ENCODE assay signal across 8 cellular contexts in the genomic region with DNA sequence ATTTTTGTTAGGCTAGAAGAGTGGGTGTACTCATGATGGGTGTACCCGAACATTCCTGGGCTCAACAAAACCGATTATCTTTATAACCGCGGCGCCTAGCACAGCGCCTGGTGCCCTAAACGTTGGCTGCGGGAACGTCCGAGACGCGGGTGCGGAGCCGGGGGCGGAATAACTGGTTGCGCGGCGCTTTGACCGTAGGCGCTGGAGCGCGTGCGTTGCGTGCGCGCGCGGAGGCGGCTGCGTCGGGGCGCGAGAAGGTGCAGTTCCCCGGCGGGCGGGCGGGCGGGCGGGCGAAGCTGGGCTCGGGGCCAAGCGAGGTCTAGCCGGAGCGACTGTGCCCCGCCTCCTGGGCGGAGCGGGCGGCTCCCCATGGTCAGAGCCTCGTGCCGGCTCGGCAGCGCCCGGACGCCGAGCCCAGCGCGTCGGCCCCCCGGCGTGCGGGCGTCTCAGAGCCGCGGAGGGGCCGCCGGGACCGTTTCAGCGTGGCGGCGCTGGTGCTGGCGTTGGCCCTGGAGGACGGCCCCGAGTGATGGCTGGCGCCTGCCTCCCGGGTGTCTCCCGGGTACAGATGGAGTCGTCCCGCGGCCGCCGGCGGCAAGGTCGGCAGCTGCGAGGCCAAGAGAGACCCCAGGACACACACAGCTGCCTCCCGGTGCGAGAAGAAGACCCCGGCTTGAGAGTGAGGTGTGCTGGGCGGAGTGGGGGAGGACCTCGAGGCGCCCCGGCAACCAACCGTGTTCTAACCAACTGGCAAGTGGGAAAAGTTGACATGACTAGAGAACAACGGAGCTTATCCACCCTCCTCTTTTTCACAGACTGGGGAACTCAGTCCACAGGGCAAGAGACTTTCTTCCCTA. TPM values are rescaled to one million over a fixed set of nuclear protein-coding genes. Genes with fewer than 3 reads are reported as not detected.
DNase-seq lines count a peak whose midpoint lies in the region; ATAC-seq, FAIRE-seq and TF ChIP-seq lines count a peak whose summit lies in the region.

A gene (plus strand): TSS at position 373 of the 857 bp plus-strand sequence. CDS start 14,429 bp downstream, outside the sequence.

- POLR2A ChIA-PET in endothelial cell of umbilical vein (lab: Charles Lee) = no interaction called here

- H3K4me1 ChIP-seq in MM.1S (ENCODE audit: low read length) = no peaks in the 10 kb centered on the region
- H3K4me1 ChIP-seq in endothelial cell of umbilical vein (ENCODE audit: control insufficient read depth, extremely low read depth, insufficient read depth, low read length) = peaks cover 5% of the 10 kb centered on the region
- peaks cover 13% of the 10 kb centered on the region for H3K4me1 ChIP-seq in mesodermal cell (ENCODE audit: control insufficient read depth, insufficient read depth, low read length, poor library complexity, severe bottlenecking)
- peaks cover 10% of the 10 kb centered on the region for H3K4me1 ChIP-seq in suprapubic skin

- no peaks in the 10 kb centered on the region for H3K9me1 ChIP-seq in endothelial cell of umbilical vein (replicated peaks; ENCODE audit: control insufficient read depth, extremely low read depth, insufficient read depth, low read length)

- H3K4me3 ChIP-seq in MM.1S (ENCODE audit: low read length) = peak within 1 kb of the TSS; percentile 65
- H3K4me3 ChIP-seq in endothelial cell of umbilical vein (replicated peaks in 1 of 3; ENCODE audit: insufficient read depth in 1 of 3, low read depth in 1 of 3, low read length in 3 of 3) = peak within 1 kb of the TSS in 2 of 3 experiments; percentile 52 to 66
- peak within 1 kb of the TSS; percentile 45 for H3K4me3 ChIP-seq in mesodermal cell (ENCODE audit: extremely low read depth, insufficient read depth, low read length, poor library complexity, severe bottlenecking)
- peak within 1 kb of the TSS; percentile 53 for H3K4me3 ChIP-seq in suprapubic skin

- intact Hi-C loops in endothelial cell of umbilical vein (cut with micrococcal nuclease) = loop anchor here (2.0 to 5.0 kb wide), 3 partner anchors 60 to 429 kb away; no protein-coding TSS in a partner anchor

- TF ChIP-seq EP300 in suprapubic skin (IDR thresholded peaks at IDR 0.05) = no peak

- peak within 1 kb of the TSS; percentile 75; the same call in 1 of the 2 replicates for H3K4me2 ChIP-seq in MM.1S (ENCODE audit: low read depth, low read length)
- H3K4me2 ChIP-seq in endothelial cell of umbilical vein (ENCODE audit: insufficient read depth, low read length) = peak within 1 kb of the TSS; percentile 76

- H3F3A ChIP-seq in MM.1S (ENCODE audit: insufficient read depth, low read length) = no peaks in the 10 kb centered on the region

- TF ChIP-seq CTCF in MM.1S (IDR thresholded peaks at IDR 0.05; ENCODE audit: low read length) (no peak), endothelial cell of umbilical vein (IDR thresholded peaks at IDR 0.05; ENCODE audit: extremely low read depth in 1 of 2, insufficient read depth in 1 of 2, low read depth in 1 of 2, low read length in 2 of 2) (no peak), suprapubic skin (IDR thresholded peaks at IDR 0.05) (no peak)

- ATAC-seq in GM21360 (IDR thresholded peaks at IDR 0.05; ENCODE audit: unreplicated experiment) = peak; percentile 82

- H2AFZ ChIP-seq in MM.1S (ENCODE audit: low read length) (peak within 1 kb of the TSS; percentile 74), endothelial cell of umbilical vein (ENCODE audit: low read depth, low read length) (peak within 1 kb of the TSS; percentile 94)

- WGBS in mesodermal cell (ENCODE audit: insufficient coverage in 2 of 2), 2 experiments = 2 to 3% methylated on average over 37 to 84 of the region's 93 CpGs
- WGBS in suprapubic skin = 1% methylated on average over 28 of the region's 93 CpGs

- H3K27ac ChIP-seq in MM.1S (ENCODE audit: low read length) = no peak within 1 kb of the TSS
- H3K27ac ChIP-seq in endothelial cell of umbilical vein (ENCODE audit: insufficient read depth, low read depth, low read length) = no peak within 1 kb of the TSS
- peak within 1 kb of the TSS; percentile 73 for H3K27ac ChIP-seq in mesodermal cell (ENCODE audit: low read depth, low read length, severe bottlenecking)
- H3K27ac ChIP-seq in suprapubic skin = no peak within 1 kb of the TSS

- H3K79me2 ChIP-seq in MM.1S (ENCODE audit: low read length) = no peaks in the 10 kb centered on the region
- H3K79me2 ChIP-seq in endothelial cell of umbilical vein (ENCODE audit: control insufficient read depth, insufficient read depth, low read length) = no peaks in the 10 kb centered on the region

- no peaks in the 10 kb centered on the region for H3K27me3 ChIP-seq in MM.1S (replicated peaks; ENCODE audit: insufficient read depth, low read length)
- peaks cover 3 to 15% of the 10 kb centered on the region in 2 experiments for H3K27me3 ChIP-seq in endothelial cell of umbilical vein (ENCODE audit: control insufficient read depth in 2 of 2, insufficient read depth in 2 of 2, low read length in 2 of 2)
- no peaks in the 10 kb centered on the region for H3K27me3 ChIP-seq in suprapubic skin

- no TSS peak for BruUV-seq in endothelial cell of umbilical vein (replicated peaks; lab: Mats Ljungman, UMichigan)

- CTCF ChIA-PET in endothelial cell of umbilical vein (lab: Charles Lee) = interaction anchor here (1.1 kb wide), 1 partner anchor 203 kb away, joined by 3 read pairs; no protein-coding TSS in a partner anchor

- no peak for FAIRE-seq in endothelial cell of umbilical vein (lab: Jason Lieb, UNC)

- dilution Hi-C loops in endothelial cell of umbilical vein (cut with MboI; ENCODE audit: extremely low pct_ligation_motif_present, low sequenced_read_pairs) = no loop called here

- no peaks in the 10 kb centered on the region for H3K36me3 ChIP-seq in MM.1S (replicated peaks; ENCODE audit: insufficient read depth, low read length)
- H3K36me3 ChIP-seq in endothelial cell of umbilical vein (ENCODE audit: control insufficient read depth in 2 of 2, extremely low read depth in 1 of 2, insufficient read depth in 2 of 2, low read length in 2 of 2) = no peaks in the 10 kb centered on the region
- H3K36me3 ChIP-seq in mesodermal cell (ENCODE audit: control insufficient read depth, insufficient read depth, low read length) = no peaks in the 10 kb centered on the region
- H3K36me3 ChIP-seq in suprapubic skin = no peaks in the 10 kb centered on the region

- TF ChIP-seq POLR2A in endothelial cell of umbilical vein (IDR thresholded peaks at IDR 0.05; ENCODE audit: low read depth, low read length) (no peak), suprapubic skin (IDR thresholded peaks at IDR 0.05) (no peak)

- H3K9me3 ChIP-seq in MM.1S (replicated peaks; ENCODE audit: insufficient read depth, low read length) = no peaks in the 10 kb centered on the region
- no peaks in the 10 kb centered on the region for H3K9me3 ChIP-seq in endothelial cell of umbilical vein (replicated peaks; ENCODE audit: control insufficient read depth, insufficient read depth, low read length)
- H3K9me3 ChIP-seq in mesodermal cell (ENCODE audit: control insufficient read depth, low read length) = no peaks in the 10 kb centered on the region
- no peaks in the 10 kb centered on the region for H3K9me3 ChIP-seq in suprapubic skin

- H3K9ac ChIP-seq in MM.1S (ENCODE audit: low read length) (peak within 1 kb of the TSS; percentile 18; the same call in 1 of the 2 replicates), endothelial cell of umbilical vein (replicated peaks; ENCODE audit: extremely low read depth, insufficient read depth, low read length) (peak within 1 kb of the TSS; percentile 5)

- DNase-seq in DMS 273 treated with DMSO at 0.1 percent for 48 hours (lab: John Stamatoyannopoulos, UW) (peak; percentile 85), MM.1S (peak; percentile 88), SK-N-DZ (ENCODE audit: low spot score) (peak; percentile 43), endothelial cell of umbilical vein (ENCODE audit: low read depth, low spot score) (peak; percentile 62), suprapubic skin (ENCODE audit: low spot score in 2 of 2) (no peak), mesenteric fat pad (ENCODE audit: low spot score) (no peak)

- no peaks in the 10 kb centered on the region for H3K9me2 ChIP-seq in MM.1S (replicated peaks; ENCODE audit: insufficient read depth, low read length)

- H4K20me1 ChIP-seq in MM.1S (ENCODE audit: insufficient read depth, low read length) (no peaks in the 10 kb centered on the region), endothelial cell of umbilical vein (replicated peaks; ENCODE audit: control insufficient read depth, extremely low read depth, insufficient read depth, low read length) (no peaks in the 10 kb centered on the region)

TF ChIP-seq in endothelial cell of umbilical vein, 7 proteins besides CTCF, POLR2A, EP300 and RAD21:
- no peak for TF ChIP-seq EZH2 (IDR thresholded peaks at IDR 0.05; ENCODE audit: borderline replicate concordance, low read depth, low read length, severe bottlenecking)
- TF ChIP-seq, protein P1, sequence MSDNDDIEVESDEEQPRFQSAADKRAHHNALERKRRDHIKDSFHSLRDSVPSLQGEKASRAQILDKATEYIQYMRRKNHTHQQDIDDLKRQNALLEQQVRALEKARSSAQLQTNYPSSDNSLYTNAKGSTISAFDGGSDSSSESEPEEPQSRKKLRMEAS (IDR thresholded peaks at IDR 0.05; ENCODE audit: insufficient read depth, insufficient read length) = peak; percentile 5
- no peak for TF ChIP-seq MYC (IDR thresholded peaks at IDR 0.05; ENCODE audit: low read depth, low read length)
- no peak for TF ChIP-seq GATA2 (IDR thresholded peaks at IDR 0.05; ENCODE audit: insufficient read depth, insufficient read length, low read depth, low read length)

RNA-seq across cellular contexts. Expression of the gene that starts here (rescaled TPM):
- 0.17 TPM in 1 of 2 replicates, not detected in the other for polyA plus RNA-seq in SK-N-DZ (2014; cell fraction: cytosol; rRNA removed)
- polyA plus RNA-seq in SK-N-DZ (2014; cell fraction: nucleus; rRNA removed) = not detected in 2 replicates
- 0.58 and 0.75 TPM in 2 replicates for total RNA-seq in endothelial cell of umbilical vein
- 0.54 and 0.58 TPM in 2 replicates for polyA plus RNA-seq in endothelial cell of umbilical vein
- 0.40 and 0.63 TPM in 2 replicates for polyA plus RNA-seq in endothelial cell of umbilical vein (2011; cell fraction: cytosol; rRNA removed)
- polyA plus RNA-seq in endothelial cell of umbilical vein (2011; cell fraction: nucleus; rRNA removed) = 0.57 and 0.60 TPM in 2 replicates
- polyA plus RNA-seq in endothelial cell of umbilical vein (2012) = 1.3 and 2.2 TPM in 2 replicates
- polyA minus RNA-seq in endothelial cell of umbilical vein = not detected in 2 replicates
- polyA minus RNA-seq in endothelial cell of umbilical vein (2011; cell fraction: cytosol; rRNA and poly(A)+ RNA removed) = not detected
- 0.48 TPM in 1 of 2 replicates, not detected in the other for polyA minus RNA-seq in endothelial cell of umbilical vein (2011; cell fraction: nucleus; rRNA and poly(A)+ RNA removed)
- polyA plus RNA-seq in mesodermal cell (2013, experiment 1 of 2) = 2.8 TPM
- 5.5 TPM for polyA plus RNA-seq in mesodermal cell (2013, experiment 2 of 2)
- total RNA-seq in suprapubic skin = 1 to 10 TPM in 2 of 4 donors, under 1 TPM in 2; 0.49 to 4.9 (median 2.6) TPM
- 1.2 TPM for total RNA-seq in mesenteric fat pad

Comparison
In these comparisons a context has a peak if more than half of its experiments do, and no peak if none do; other contexts are left out.
1. DNase-seq: peak in DMS 273 treated with DMSO at 0.1 percent for 48 hours (single experiment), MM.1S (single experiment), SK-N-DZ (single experiment) and endothelial cell of umbilical vein (single experiment); none in suprapubic skin (0 of 2) and mesenteric fat pad (single experiment).
2. Peak in every context shown above with its lines, with median percentiles within 50 percentile points of each other: H3K4me3 ChIP-seq.